In the genomic region with DNA sequence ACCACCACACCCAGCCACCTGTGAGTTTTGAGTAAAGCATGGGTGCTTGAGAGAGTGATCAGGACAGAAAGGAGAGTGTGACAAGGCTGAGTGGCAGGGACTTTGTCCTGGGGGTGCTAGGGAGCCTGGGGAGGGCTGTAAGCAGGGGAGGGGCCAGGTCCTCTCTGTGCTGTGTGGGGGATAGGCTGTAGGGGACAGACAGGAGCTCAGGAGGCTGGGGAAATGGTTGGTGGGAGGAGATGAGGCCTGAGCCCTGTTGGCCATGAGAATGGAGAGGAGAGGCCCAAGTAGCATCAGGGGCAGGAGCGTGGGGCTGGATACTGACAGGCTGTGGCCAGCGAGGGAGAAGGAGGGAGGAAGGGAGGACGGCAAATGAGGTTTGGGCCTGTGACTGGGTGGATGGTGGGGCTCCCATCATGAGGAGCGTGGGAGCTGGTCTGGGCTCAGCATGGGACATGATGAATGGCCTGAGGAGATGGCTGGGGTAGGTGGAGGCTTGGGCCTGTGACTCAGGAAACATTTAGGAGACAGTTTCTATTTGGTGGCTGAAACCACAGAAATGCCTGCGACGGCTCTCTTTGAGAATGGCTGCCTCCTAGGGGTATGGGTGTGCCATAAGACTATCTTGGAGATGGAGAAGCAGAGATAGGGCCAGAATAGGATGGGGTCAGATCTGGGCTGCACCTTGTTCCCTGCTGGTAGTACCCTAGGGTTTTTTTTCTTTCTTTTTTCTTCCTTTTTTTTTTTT, we compare ENCODE assay signal across 9 cellular contexts. TPM values are rescaled to one million over a fixed set of nuclear protein-coding genes. Genes with fewer than 3 reads are reported as not detected.
DNase-seq lines count a peak whose midpoint lies in the region; ATAC-seq, FAIRE-seq and TF ChIP-seq lines count a peak whose summit lies in the region.
"Had no signal": no experiment of that assay in that cellular context is flagged by ENCODE, and none has a peak within 500 bp of the region (broad histone marks: within the 10 kb centered on the region; RNA-seq: fewer than 3 reads in every experiment).

No MANE protein-coding gene starts in this region.

- H3K79me2 ChIP-seq in HepG2 (ENCODE audit: insufficient read depth, low read length) (no peaks in the 10 kb centered on the region), PC-3 (ENCODE audit: low read length) (no peaks in the 10 kb centered on the region)

- H3K9me3 ChIP-seq in HepG2 (ENCODE audit: low read length) (no peaks in the 10 kb centered on the region), right lobe of liver (no peaks in the 10 kb centered on the region), PC-3 (ENCODE audit: low read length) (no peaks in the 10 kb centered on the region)
- H3K9me3 ChIP-seq: vagina had no signal

- H4K20me1 ChIP-seq in HepG2 (ENCODE audit: insufficient read depth, low read length) (no peaks in the 10 kb centered on the region), PC-3 (ENCODE audit: low read length) (no peaks in the 10 kb centered on the region)

- no peaks in the 10 kb centered on the region; a peak in 1 of 5 replicates for H3K27me3 ChIP-seq in HepG2 (ENCODE audit: control insufficient read depth in 1 of 2, insufficient read depth in 2 of 2, low read length in 2 of 2)
- no peaks in the 10 kb centered on the region for H3K27me3 ChIP-seq in right lobe of liver
- no peaks in the 10 kb centered on the region for H3K27me3 ChIP-seq in PC-3 (ENCODE audit: low read length)
- H3K27me3 ChIP-seq: vagina had no signal

- TF ChIP-seq POLR2A in HepG2 (IDR thresholded peaks at IDR 0.05; ENCODE audit: insufficient read depth in 1 of 2, low read depth in 2 of 2, low read length in 2 of 2) (no peak), right lobe of liver (IDR thresholded peaks at IDR 0.05) (no peak)

- no peak overlapping the region for H3K27ac ChIP-seq in HepG2 (ENCODE audit: extremely low read length, insufficient read depth, low read length)
- H3K27ac ChIP-seq in right lobe of liver = no peak overlapping the region
- no peak overlapping the region for H3K27ac ChIP-seq in PC-3 (ENCODE audit: low read length)
- H3K27ac ChIP-seq: vagina had no signal

- H2AFZ ChIP-seq in HepG2 (ENCODE audit: low read length) (no peak overlapping the region), PC-3 (ENCODE audit: low read length) (no peak overlapping the region)

- peaks cover 45% of the 10 kb centered on the region for H3K4me1 Mint-ChIP-seq in stimulated activated naive CD8-positive, alpha-beta T cell treated with anti-CD3 and anti-CD28 coated beads, Interleukin-15, amount 100 ng/mL, for 72 hours

- no peak for TF ChIP-seq CTCF in HepG2 (CRISPR knock-in tag; IDR thresholded peaks at IDR 0.05)
- no peak for TF ChIP-seq CTCF in right lobe of liver (IDR thresholded peaks at IDR 0.05)
- 0 out of 2 replicates have a peak, but pooled peaks have one; percentile 13 for TF ChIP-seq CTCF in PC-3 (conservative IDR thresholded peaks at IDR 0.05; ENCODE audit: low read depth, low read length)

- TF ChIP-seq EP300 in HepG2 (IDR thresholded peaks at IDR 0.05; ENCODE audit: low read depth in 2 of 2, low read length in 2 of 2) (no peak), HepG2 (CRISPR knock-in tag; IDR thresholded peaks at IDR 0.05; ENCODE audit: borderline replicate concordance) (no peak)

- H3F3A ChIP-seq in PC-3 (ENCODE audit: low read length, unreplicated experiment) = no peaks in the 10 kb centered on the region

- POLR2A ChIA-PET in HepG2 (lab: Yijun Ruan, JAX) = interaction anchor here (1.1 kb wide), 2 partner anchors 27 kb away, joined by 3 read pairs; a partner anchor contains a TSS
- POLR2A ChIA-PET in PC-3 (lab: Charles Lee; ENCODE audit: unreplicated experiment) = no interaction called here

- H3K9me3 Mint-ChIP-seq in stimulated activated naive CD8-positive, alpha-beta T cell treated with anti-CD3 and anti-CD28 coated beads, Interleukin-15, amount 100 ng/mL, for 72 hours = no peaks in the 10 kb centered on the region

- H3K4me3 ChIP-seq in HepG2 (replicated peaks in 1 of 3; ENCODE audit: insufficient read depth in 1 of 3, low read depth in 2 of 3, low read length in 3 of 3) = no peak overlapping the region; a peak in 1 of 6 replicates
- H3K4me3 ChIP-seq in right lobe of liver = no peak overlapping the region
- H3K4me3 ChIP-seq in PC-3 (ENCODE audit: low read length) = no peak overlapping the region
- H3K4me3 ChIP-seq: vagina had no signal

- in situ Hi-C loops in HepG2 (cut with HindIII; ENCODE audit: extremely low pct_ligation_motif_present, low pct_unique_long_range_greater_than_20kb) = no loop called here

- peaks cover 42% of the 10 kb centered on the region for H3K4me1 ChIP-seq in HepG2 (ENCODE audit: insufficient read depth, low read length)
- H3K4me1 ChIP-seq in right lobe of liver = no peaks in the 10 kb centered on the region
- peaks cover 2% of the 10 kb centered on the region; the same call in 1 of the 2 replicates for H3K4me1 ChIP-seq in PC-3 (ENCODE audit: insufficient read depth, low read length)

- peak overlapping the region; percentile 90 to 93 for H3K27ac Mint-ChIP-seq in stimulated activated naive CD8-positive, alpha-beta T cell treated with anti-CD3 and anti-CD28 coated beads, Interleukin-15, amount 100 ng/mL, for 72 hours

- intact Hi-C loops in HepG2 (cut with micrococcal nuclease; ENCODE audit: unreplicated experiment) = no loop called here
- intact Hi-C loops in right lobe of liver (cut with DNase I) = no loop called here
- intact Hi-C loops in PC-3 (cut with micrococcal nuclease) = no loop called here

- H3K9ac ChIP-seq in HepG2 (ENCODE audit: insufficient read depth, low read depth, low read length) = no peak overlapping the region
- no peak overlapping the region for H3K9ac ChIP-seq in PC-3 (ENCODE audit: low read length)

- DNase-seq in HepG2 (ENCODE audit: low spot score) = no peak
- DNase-seq in right lobe of liver = no peak
- peak; percentile 14 for DNase-seq in PC-3
- peak; percentile 35 for DNase-seq in cerebellar cortex (ENCODE audit: low spot score)
- DNase-seq in stimulated activated naive CD8-positive, alpha-beta T cell treated with anti-CD3 and anti-CD28 coated beads, Interleukin-15, amount 100 ng/mL, for 72 hours = peak in 1 of 2 donors; percentile 43
- DNase-seq in activated effector memory CD4-positive, alpha-beta T cell treated with Interleukin-2 at 50 U/mL for 16 hours = no peak
- no peak for DNase-seq in stimulated activated naive CD4-positive, alpha-beta T cell treated with Interleukin-2 at 50 U/mL for 16 hours (lab: John Stamatoyannopoulos, UW)

- H3K9me2 ChIP-seq in PC-3 (replicated peaks; ENCODE audit: low read length) = no peaks in the 10 kb centered on the region

- TF ChIP-seq RAD21 in HepG2 (CRISPR knock-in tag; IDR thresholded peaks at IDR 0.05) = no peak

- H3K4me2 ChIP-seq in HepG2 (ENCODE audit: low read depth, low read length) (peak overlapping the region; percentile 32; the same call in 1 of the 2 replicates), PC-3 (ENCODE audit: low read length) (no peak overlapping the region)

- ATAC-seq in HepG2 = peak; percentile 21
- ATAC-seq in right lobe of liver = no peak
- ATAC-seq in PC-3 = no peak
- peak; percentile 58 for ATAC-seq in stimulated activated naive CD8-positive, alpha-beta T cell treated with anti-CD3 and anti-CD28 coated beads, Interleukin-15, amount 100 ng/mL, for 72 hours
- no peak for ATAC-seq in HG03457 (IDR thresholded peaks at IDR 0.05; ENCODE audit: unreplicated experiment)

- FAIRE-seq in HepG2 (lab: Jason Lieb, UNC) = no peak

- H3K4me3 Mint-ChIP-seq in stimulated activated naive CD8-positive, alpha-beta T cell treated with anti-CD3 and anti-CD28 coated beads, Interleukin-15, amount 100 ng/mL, for 72 hours = peak overlapping the region; percentile 75 to 86

- CTCF ChIA-PET in HepG2 (lab: Yijun Ruan, JAX; ENCODE audit: low intra/inter-chr PET ratio, low total read pairs) = no interaction called here
- CTCF ChIA-PET in PC-3 (lab: Charles Lee) = no interaction called here

- BruUV-seq in HepG2 (replicated peaks; lab: Mats Ljungman, UMichigan) = no TSS peak
- no TSS peak for BruUV-seq in PC-3 (replicated peaks; lab: Mats Ljungman, UMichigan)

- 46% methylated on average over 6 of the region's 6 CpGs for WGBS in HepG2 (ENCODE audit: low lambda C conversion rate)
- 65% methylated on average over 4 of the region's 6 CpGs for WGBS in right lobe of liver (ENCODE audit: insufficient coverage, low coverage, low lambda C conversion rate, missing lambda C conversion rate)

- H3K36me3 ChIP-seq in HepG2 (replicated peaks in 1 of 2; ENCODE audit: control insufficient read depth in 1 of 2, insufficient read depth in 2 of 2, low read length in 2 of 2) (no peaks in the 10 kb centered on the region), right lobe of liver (no peaks in the 10 kb centered on the region), PC-3 (ENCODE audit: low read depth, low read length) (no peaks in the 10 kb centered on the region)
- H3K36me3 ChIP-seq: vagina had no signal

- H3K27me3 Mint-ChIP-seq in stimulated activated naive CD8-positive, alpha-beta T cell treated with anti-CD3 and anti-CD28 coated beads, Interleukin-15, amount 100 ng/mL, for 72 hours = peaks cover 50% of the 10 kb centered on the region

RNA-seq across cellular contexts. Expression of a gene that starts 25.0 kb away (rescaled TPM):
- total RNA-seq in HepG2 (2016; rRNA removed; fragmentation: Illumina TruSeq; extraction: Trizol) = 0.02 TPM in 1 of 2 replicates, not detected in the other
- total RNA-seq in HepG2 (2016; cell fraction: cytosol; rRNA removed; fragmentation: Illumina TruSeq; extraction: Trizol; ENCODE audit: low read depth) = under 0.01 TPM in 1 of 2 replicates, not detected in the other
- 0.04 TPM in 1 of 2 replicates, not detected in the other for total RNA-seq in HepG2 (2016; cell fraction: insoluble cytoplasmic fraction; rRNA removed; fragmentation: Illumina TruSeq; extraction: Trizol)
- total RNA-seq in HepG2 (2016; cell fraction: membrane; rRNA removed; fragmentation: Illumina TruSeq; extraction: Trizol) = 0.03 and 0.06 TPM in 2 replicates
- total RNA-seq in HepG2 (2016; cell fraction: nucleus; rRNA removed; fragmentation: Illumina TruSeq; extraction: Trizol) = 0.09 and 0.22 TPM in 2 replicates
- 0.08 and 0.13 TPM in 2 replicates for polyA plus RNA-seq in HepG2 (2011; rRNA removed)
- 0.05 and 0.06 TPM in 2 replicates for polyA plus RNA-seq in HepG2 (2011; cell fraction: cytosol; rRNA removed)
- 0.43 and 0.61 TPM in 2 replicates for polyA plus RNA-seq in HepG2 (2011; cell fraction: nucleus; rRNA removed)
- polyA plus RNA-seq in HepG2 (2012) = 0.29 and 0.34 TPM in 2 replicates
- polyA plus RNA-seq in HepG2 (2016; cell fraction: cytosol; fragmentation: Illumina TruSeq; extraction: Trizol; ENCODE audit: low read depth) = 0.03 TPM in 2 replicates
- polyA plus RNA-seq in HepG2 (2016; cell fraction: insoluble cytoplasmic fraction; fragmentation: Illumina TruSeq; extraction: Trizol; ENCODE audit: low read depth) = 0.05 and 0.13 TPM in 2 replicates
- polyA plus RNA-seq in HepG2 (2016; cell fraction: membrane; fragmentation: Illumina TruSeq; extraction: Trizol; ENCODE audit: low read depth) = 0.07 TPM in 1 of 2 replicates, not detected in the other
- polyA plus RNA-seq in HepG2 (2016; cell fraction: nucleus; fragmentation: Illumina TruSeq; extraction: Trizol; ENCODE audit: insufficient read depth, low read depth) = 0.31 TPM in 2 replicates
- 0.40 and 0.44 TPM in 2 replicates for polyA minus RNA-seq in HepG2 (2011; rRNA and poly(A)+ RNA removed; ENCODE audit: low replicate concordance)
- polyA minus RNA-seq in HepG2 (2011; cell fraction: cytosol; rRNA and poly(A)+ RNA removed) = 0.10 and 0.26 TPM in 2 replicates
- polyA minus RNA-seq in HepG2 (2011; cell fraction: nucleus; rRNA and poly(A)+ RNA removed) = 0.12 and 0.13 TPM in 2 replicates
- under 1 TPM; 0.09 to 0.29 (median 0.22) TPM for total RNA-seq in right lobe of liver
- total RNA-seq in PC-3 (2014; rRNA removed) = 0.51 and 1.0 TPM in 2 replicates
- total RNA-seq: vagina had no signal

RNA-seq across cellular contexts. Expression of a gene that starts 27.1 kb away (rescaled TPM):
- total RNA-seq in HepG2 (2016; rRNA removed; fragmentation: Illumina TruSeq; extraction: Trizol) (70.8 and 134 TPM in 2 replicates), right lobe of liver (10 to 100 TPM; 69.1 to 83.1 (median 77.1) TPM), PC-3 (2014; rRNA removed) (90.2 and 101 TPM in 2 replicates)
- total RNA-seq in HepG2 (2016; cell fraction: cytosol; rRNA removed; fragmentation: Illumina TruSeq; extraction: Trizol; ENCODE audit: low read depth) = 55.9 and 57.5 TPM in 2 replicates
- 61.8 and 132 TPM in 2 replicates for total RNA-seq in HepG2 (2016; cell fraction: insoluble cytoplasmic fraction; rRNA removed; fragmentation: Illumina TruSeq; extraction: Trizol)
- 111 and 112 TPM in 2 replicates for total RNA-seq in HepG2 (2016; cell fraction: membrane; rRNA removed; fragmentation: Illumina TruSeq; extraction: Trizol)
- 125 and 150 TPM in 2 replicates for total RNA-seq in HepG2 (2016; cell fraction: nucleus; rRNA removed; fragmentation: Illumina TruSeq; extraction: Trizol)
- 185 and 212 TPM in 2 replicates for polyA plus RNA-seq in HepG2 (2011; rRNA removed)
- polyA plus RNA-seq in HepG2 (2011; cell fraction: cytosol; rRNA removed) = 168 and 179 TPM in 2 replicates
- polyA plus RNA-seq in HepG2 (2011; cell fraction: nucleus; rRNA removed) = 94.7 and 95.7 TPM in 2 replicates
- polyA plus RNA-seq in HepG2 (2012) = 187 and 197 TPM in 2 replicates
- 130 and 136 TPM in 2 replicates for polyA plus RNA-seq in HepG2 (2016; cell fraction: cytosol; fragmentation: Illumina TruSeq; extraction: Trizol; ENCODE audit: low read depth)
- 151 and 179 TPM in 2 replicates for polyA plus RNA-seq in HepG2 (2016; cell fraction: insoluble cytoplasmic fraction; fragmentation: Illumina TruSeq; extraction: Trizol; ENCODE audit: low read depth)
- polyA plus RNA-seq in HepG2 (2016; cell fraction: membrane; fragmentation: Illumina TruSeq; extraction: Trizol; ENCODE audit: low read depth) = 209 and 221 TPM in 2 replicates
- polyA plus RNA-seq in HepG2 (2016; cell fraction: nucleus; fragmentation: Illumina TruSeq; extraction: Trizol; ENCODE audit: insufficient read depth, low read depth) = 421 and 451 TPM in 2 replicates
- 143 and 261 TPM in 2 replicates for polyA minus RNA-seq in HepG2 (2011; rRNA and poly(A)+ RNA removed; ENCODE audit: low replicate concordance)
- 129 and 135 TPM in 2 replicates for polyA minus RNA-seq in HepG2 (2011; cell fraction: cytosol; rRNA and poly(A)+ RNA removed)
- 29.5 and 36.8 TPM in 2 replicates for polyA minus RNA-seq in HepG2 (2011; cell fraction: nucleus; rRNA and poly(A)+ RNA removed)

RNA-seq across cellular contexts. Expression of a gene that starts 27.3 kb away (rescaled TPM):
- 46.6 and 52.3 TPM in 2 replicates for total RNA-seq in HepG2 (2016; rRNA removed; fragmentation: Illumina TruSeq; extraction: Trizol)
- 5.2 and 5.4 TPM in 2 replicates for total RNA-seq in HepG2 (2016; cell fraction: cytosol; rRNA removed; fragmentation: Illumina TruSeq; extraction: Trizol; ENCODE audit: low read depth)
- 41.4 and 47.5 TPM in 2 replicates for total RNA-seq in HepG2 (2016; cell fraction: insoluble cytoplasmic fraction; rRNA removed; fragmentation: Illumina TruSeq; extraction: Trizol)
- 11.1 and 15.5 TPM in 2 replicates for total RNA-seq in HepG2 (2016; cell fraction: membrane; rRNA removed; fragmentation: Illumina TruSeq; extraction: Trizol)
- 19.7 and 21.0 TPM in 2 replicates for total RNA-seq in HepG2 (2016; cell fraction: nucleus; rRNA removed; fragmentation: Illumina TruSeq; extraction: Trizol)
- 10.8 and 13.4 TPM in 2 replicates for polyA plus RNA-seq in HepG2 (2011; rRNA removed)
- polyA plus RNA-seq in HepG2 (2011; cell fraction: cytosol; rRNA removed) = 10.4 and 13.0 TPM in 2 replicates
- 13.4 and 14.2 TPM in 2 replicates for polyA plus RNA-seq in HepG2 (2011; cell fraction: nucleus; rRNA removed)
- polyA plus RNA-seq in HepG2 (2012) = 13.3 and 14.3 TPM in 2 replicates
- polyA plus RNA-seq in HepG2 (2016; cell fraction: cytosol; fragmentation: Illumina TruSeq; extraction: Trizol; ENCODE audit: low read depth) = 4.1 and 4.4 TPM in 2 replicates
- 36.7 and 46.2 TPM in 2 replicates for polyA plus RNA-seq in HepG2 (2016; cell fraction: insoluble cytoplasmic fraction; fragmentation: Illumina TruSeq; extraction: Trizol; ENCODE audit: low read depth)
- 5.9 and 7.9 TPM in 2 replicates for polyA plus RNA-seq in HepG2 (2016; cell fraction: membrane; fragmentation: Illumina TruSeq; extraction: Trizol; ENCODE audit: low read depth)
- polyA plus RNA-seq in HepG2 (2016; cell fraction: nucleus; fragmentation: Illumina TruSeq; extraction: Trizol; ENCODE audit: insufficient read depth, low read depth) = 23.1 and 26.5 TPM in 2 replicates
- 25.6 and 30.2 TPM in 2 replicates for polyA minus RNA-seq in HepG2 (2011; rRNA and poly(A)+ RNA removed; ENCODE audit: low replicate concordance)
- 12.1 and 17.9 TPM in 2 replicates for polyA minus RNA-seq in HepG2 (2011; cell fraction: cytosol; rRNA and poly(A)+ RNA removed)
- polyA minus RNA-seq in HepG2 (2011; cell fraction: nucleus; rRNA and poly(A)+ RNA removed) = 13.7 and 20.3 TPM in 2 replicates
- 10 to 100 TPM; 14.7 to 31.0 (median 17.6) TPM for total RNA-seq in right lobe of liver
- 33.2 and 46.7 TPM in 2 replicates for total RNA-seq in PC-3 (2014; rRNA removed)

RNA-seq across cellular contexts. Expression of a gene that starts 36.9 kb away (rescaled TPM):
- total RNA-seq in HepG2 (2016; rRNA removed; fragmentation: Illumina TruSeq; extraction: Trizol) (0.17 and 0.20 TPM in 2 replicates), right lobe of liver (under 1 TPM; 0.22 to 0.44 (median 0.31) TPM), PC-3 (2014; rRNA removed) (1.4 and 2.2 TPM in 2 replicates)
- 0.09 TPM in 1 of 2 replicates, not detected in the other for total RNA-seq in HepG2 (2016; cell fraction: cytosol; rRNA removed; fragmentation: Illumina TruSeq; extraction: Trizol; ENCODE audit: low read depth)
- 0.15 and 0.19 TPM in 2 replicates for total RNA-seq in HepG2 (2016; cell fraction: insoluble cytoplasmic fraction; rRNA removed; fragmentation: Illumina TruSeq; extraction: Trizol)
- 0.10 and 0.15 TPM in 2 replicates for total RNA-seq in HepG2 (2016; cell fraction: membrane; rRNA removed; fragmentation: Illumina TruSeq; extraction: Trizol)
- 0.25 and 0.43 TPM in 2 replicates for total RNA-seq in HepG2 (2016; cell fraction: nucleus; rRNA removed; fragmentation: Illumina TruSeq; extraction: Trizol)
- polyA plus RNA-seq in HepG2 (2011; rRNA removed) = 0.46 and 0.51 TPM in 2 replicates
- polyA plus RNA-seq in HepG2 (2011; cell fraction: cytosol; rRNA removed) = 0.14 and 0.17 TPM in 2 replicates
- polyA plus RNA-seq in HepG2 (2011; cell fraction: nucleus; rRNA removed) = 3.1 and 3.8 TPM in 2 replicates
- 0.72 and 0.89 TPM in 2 replicates for polyA plus RNA-seq in HepG2 (2012)
- 0.03 TPM in 1 of 2 replicates, not detected in the other for polyA plus RNA-seq in HepG2 (2016; cell fraction: cytosol; fragmentation: Illumina TruSeq; extraction: Trizol; ENCODE audit: low read depth)
- polyA plus RNA-seq in HepG2 (2016; cell fraction: insoluble cytoplasmic fraction; fragmentation: Illumina TruSeq; extraction: Trizol; ENCODE audit: low read depth) = 0.05 and 0.12 TPM in 2 replicates
- polyA plus RNA-seq in HepG2 (2016; cell fraction: membrane; fragmentation: Illumina TruSeq; extraction: Trizol; ENCODE audit: low read depth) = 0.11 TPM in 1 of 2 replicates, not detected in the other
- polyA plus RNA-seq in HepG2 (2016; cell fraction: nucleus; fragmentation: Illumina TruSeq; extraction: Trizol; ENCODE audit: insufficient read depth, low read depth) = 0.65 and 0.97 TPM in 2 replicates
- polyA minus RNA-seq in HepG2 (2011; rRNA and poly(A)+ RNA removed; ENCODE audit: low replicate concordance) = 3.6 TPM in 2 replicates
- polyA minus RNA-seq in HepG2 (2011; cell fraction: cytosol; rRNA and poly(A)+ RNA removed) = 0.20 and 0.35 TPM in 2 replicates
- polyA minus RNA-seq in HepG2 (2011; cell fraction: nucleus; rRNA and poly(A)+ RNA removed) = 2.0 and 2.4 TPM in 2 replicates

RNA-seq across cellular contexts. Expression of a gene that starts 50.7 kb away (rescaled TPM):
- 9.6 and 16.5 TPM in 2 replicates for total RNA-seq in HepG2 (2016; rRNA removed; fragmentation: Illumina TruSeq; extraction: Trizol)
- total RNA-seq in HepG2 (2016; cell fraction: cytosol; rRNA removed; fragmentation: Illumina TruSeq; extraction: Trizol; ENCODE audit: low read depth) = 2.8 and 3.0 TPM in 2 replicates
- total RNA-seq in HepG2 (2016; cell fraction: insoluble cytoplasmic fraction; rRNA removed; fragmentation: Illumina TruSeq; extraction: Trizol) = 8.4 and 15.9 TPM in 2 replicates
- total RNA-seq in HepG2 (2016; cell fraction: membrane; rRNA removed; fragmentation: Illumina TruSeq; extraction: Trizol) = 4.9 and 7.0 TPM in 2 replicates
- total RNA-seq in HepG2 (2016; cell fraction: nucleus; rRNA removed; fragmentation: Illumina TruSeq; extraction: Trizol) = 16.4 and 17.2 TPM in 2 replicates
- 39.3 and 48.3 TPM in 2 replicates for polyA plus RNA-seq in HepG2 (2011; rRNA removed)
- polyA plus RNA-seq in HepG2 (2011; cell fraction: cytosol; rRNA removed) = 18.2 and 20.7 TPM in 2 replicates
- 185 and 188 TPM in 2 replicates for polyA plus RNA-seq in HepG2 (2011; cell fraction: nucleus; rRNA removed)
- polyA plus RNA-seq in HepG2 (2012) = 26.4 and 29.2 TPM in 2 replicates
- 3.2 and 3.5 TPM in 2 replicates for polyA plus RNA-seq in HepG2 (2016; cell fraction: cytosol; fragmentation: Illumina TruSeq; extraction: Trizol; ENCODE audit: low read depth)
- 14.6 and 14.8 TPM in 2 replicates for polyA plus RNA-seq in HepG2 (2016; cell fraction: insoluble cytoplasmic fraction; fragmentation: Illumina TruSeq; extraction: Trizol; ENCODE audit: low read depth)
- 6.2 and 6.8 TPM in 2 replicates for polyA plus RNA-seq in HepG2 (2016; cell fraction: membrane; fragmentation: Illumina TruSeq; extraction: Trizol; ENCODE audit: low read depth)
- 61.4 and 71.7 TPM in 2 replicates for polyA plus RNA-seq in HepG2 (2016; cell fraction: nucleus; fragmentation: Illumina TruSeq; extraction: Trizol; ENCODE audit: insufficient read depth, low read depth)
- 37.0 and 50.0 TPM in 2 replicates for polyA minus RNA-seq in HepG2 (2011; rRNA and poly(A)+ RNA removed; ENCODE audit: low replicate concordance)
- 7.5 and 8.4 TPM in 2 replicates for polyA minus RNA-seq in HepG2 (2011; cell fraction: cytosol; rRNA and poly(A)+ RNA removed)
- polyA minus RNA-seq in HepG2 (2011; cell fraction: nucleus; rRNA and poly(A)+ RNA removed) = 37.6 and 43.0 TPM in 2 replicates
- 10 to 100 TPM in 5 of 6 experiments, 1 to 10 TPM in 1; 7.7 to 22.7 (median 13.5) TPM for total RNA-seq in right lobe of liver
- 50.5 and 58.6 TPM in 2 replicates for total RNA-seq in PC-3 (2014; rRNA removed)

Comparison
In these comparisons a context has a peak if more than half of its experiments do, and no peak if none do; other contexts are left out.
1. ATAC-seq: peak in HepG2 (single experiment) and stimulated activated naive CD8-positive, alpha-beta T cell treated with anti-CD3 and anti-CD28 coated beads, Interleukin-15, amount 100 ng/mL, for 72 hours (single experiment); none in right lobe of liver (0 of 4), PC-3 (single experiment) and HG03457 (single experiment).
2. DNase-seq: peak in PC-3 (single experiment) and cerebellar cortex (single experiment); none in HepG2 (single experiment), right lobe of liver (0 of 3), activated effector memory CD4-positive, alpha-beta T cell treated with Interleukin-2 at 50 U/mL for 16 hours (single experiment) and stimulated activated naive CD4-positive, alpha-beta T cell treated with Interleukin-2 at 50 U/mL for 16 hours (single experiment).